ENCODE assay signal across 8 cellular contexts in the genomic region with DNA sequence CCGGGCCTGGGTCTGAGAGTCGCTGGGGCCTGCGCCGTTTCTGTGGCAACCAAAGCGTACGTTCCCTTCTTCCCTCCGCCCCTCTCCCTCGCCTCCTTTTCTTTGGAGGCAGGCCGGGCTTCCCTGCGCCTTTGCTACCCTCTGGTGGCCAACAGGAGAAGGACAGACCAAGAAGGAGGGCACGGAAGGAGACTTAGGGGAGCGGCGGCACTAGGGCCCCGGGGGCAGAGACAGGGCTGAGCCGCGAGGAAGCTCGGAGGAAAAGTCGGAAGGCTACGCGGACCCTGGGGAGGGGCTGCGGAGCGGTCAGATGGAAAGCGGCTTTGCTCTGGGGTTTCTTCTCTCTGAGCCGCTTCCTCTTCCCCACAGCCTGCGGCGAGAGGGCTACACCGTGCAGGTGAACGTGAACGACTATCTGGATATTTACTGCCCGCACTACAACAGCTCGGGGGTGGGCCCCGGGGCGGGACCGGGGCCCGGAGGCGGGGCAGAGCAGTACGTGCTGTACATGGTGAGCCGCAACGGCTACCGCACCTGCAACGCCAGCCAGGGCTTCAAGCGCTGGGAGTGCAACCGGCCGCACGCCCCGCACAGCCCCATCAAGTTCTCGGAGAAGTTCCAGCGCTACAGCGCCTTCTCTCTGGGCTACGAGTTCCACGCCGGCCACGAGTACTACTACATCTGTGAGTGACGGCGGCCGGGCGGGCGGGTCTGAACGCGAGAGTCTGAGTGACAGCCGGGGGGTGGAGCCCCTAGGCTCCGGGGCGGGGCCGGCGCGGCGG. TPM values are rescaled to one million over a fixed set of nuclear protein-coding genes. Genes with fewer than 3 reads are reported as not detected.
DNase-seq lines count a peak whose midpoint lies in the region; ATAC-seq, FAIRE-seq and TF ChIP-seq lines count a peak whose summit lies in the region.

No MANE protein-coding gene starts in this region.

- H2AFZ ChIP-seq in neural cell (ENCODE audit: low read depth, low read length) = no peak overlapping the region

- H3K4me2 ChIP-seq in neural cell (ENCODE audit: low read length) = peak overlapping the region; percentile 85

- H3K9ac ChIP-seq in neural cell (ENCODE audit: low read length) = peak overlapping the region; percentile 64

- H3K36me3 ChIP-seq in HAP-1 (replicated peaks) = no peaks in the 10 kb centered on the region; the same call in 1 of the 2 replicates
- no peaks in the 10 kb centered on the region for H3K36me3 ChIP-seq in neural cell (ENCODE audit: insufficient read depth, low read length)

- H3K4me1 Mint-ChIP-seq in stimulated activated naive CD8-positive, alpha-beta T cell treated with anti-CD3 and anti-CD28 coated beads, Interleukin-15, amount 100 ng/mL, for 72 hours = peaks cover 66% of the 10 kb centered on the region

- no peaks in the 10 kb centered on the region for H3K9me2 ChIP-seq in neural cell (ENCODE audit: insufficient read depth, low read length)

- peak; percentile 87 for ATAC-seq in stimulated activated naive CD8-positive, alpha-beta T cell treated with anti-CD3 and anti-CD28 coated beads, Interleukin-15, amount 100 ng/mL, for 72 hours

- peak; percentile 99 for TF ChIP-seq RAD21 in neural cell (conservative IDR thresholded peaks at IDR 0.05)

- peak; percentile 94 to 97 for DNase-seq in HAP-1 (ENCODE audit: low spot score in 2 of 2)
- peak; percentile 92 for DNase-seq in M059J (ENCODE audit: low read depth)
- peak; percentile 96 for DNase-seq in activated effector memory CD4-positive, alpha-beta T cell treated with anti-CD3 and anti-CD28 coated beads, Interleukin-2, amount 50 U/mL, for 16 hours
- DNase-seq in fibroblast of villous mesenchyme (ENCODE audit: low read depth) = peak; percentile 94
- peak; percentile 92 to 96 for DNase-seq in stimulated activated naive CD8-positive, alpha-beta T cell treated with anti-CD3 and anti-CD28 coated beads, Interleukin-15, amount 100 ng/mL, for 72 hours

- H3K9me3 ChIP-seq in HAP-1 (no peaks in the 10 kb centered on the region), neural cell (ENCODE audit: low read length) (no peaks in the 10 kb centered on the region)

- TF ChIP-seq POLR2A in Raji (IDR thresholded peaks at IDR 0.05; ENCODE audit: insufficient read depth, low read depth, low read length) = peak; percentile 83

- H3K79me2 ChIP-seq in neural cell (replicated peaks; ENCODE audit: insufficient read depth, low read length) = peaks cover 22% of the 10 kb centered on the region

- no peaks in the 10 kb centered on the region for H3K9me3 Mint-ChIP-seq in stimulated activated naive CD8-positive, alpha-beta T cell treated with anti-CD3 and anti-CD28 coated beads, Interleukin-15, amount 100 ng/mL, for 72 hours

- H3K27me3 Mint-ChIP-seq in stimulated activated naive CD8-positive, alpha-beta T cell treated with anti-CD3 and anti-CD28 coated beads, Interleukin-15, amount 100 ng/mL, for 72 hours = peaks cover 42% of the 10 kb centered on the region

- H3K27ac ChIP-seq in neural cell (ENCODE audit: low read length) = peak overlapping the region; percentile 79

- no peaks in the 10 kb centered on the region for H3K27me3 ChIP-seq in HAP-1 (ENCODE audit: low read depth)
- H3K27me3 ChIP-seq in neural cell (ENCODE audit: insufficient read depth, low read depth, low read length) = no peaks in the 10 kb centered on the region

- peak overlapping the region; percentile 66 for H3K4me3 ChIP-seq in HAP-1
- peak overlapping the region; percentile 88 for H3K4me3 ChIP-seq in fibroblast of villous mesenchyme (ENCODE audit: low read depth, low read length)
- peak overlapping the region; percentile 82 for H3K4me3 ChIP-seq in neural cell (ENCODE audit: low read length)

- TF ChIP-seq CTCF in fibroblast of villous mesenchyme (IDR thresholded peaks at IDR 0.05; ENCODE audit: insufficient read depth, low read depth, low read length) = peak; percentile 96
- peak; percentile 99 for TF ChIP-seq CTCF in neural cell (IDR thresholded peaks at IDR 0.05; ENCODE audit: poor library complexity, severe bottlenecking)

- H3K27ac Mint-ChIP-seq in stimulated activated naive CD8-positive, alpha-beta T cell treated with anti-CD3 and anti-CD28 coated beads, Interleukin-15, amount 100 ng/mL, for 72 hours = peak overlapping the region; percentile 92 to 98

- H3F3A ChIP-seq in neural cell (ENCODE audit: insufficient read depth, low read length, poor library complexity, severe bottlenecking) = peaks cover 7% of the 10 kb centered on the region

- peaks cover 17% of the 10 kb centered on the region for H3K4me1 ChIP-seq in HAP-1

- FAIRE-seq in G401.6 (lab: Jason Lieb, UNC) = peak; percentile 95

- H3K4me3 Mint-ChIP-seq in stimulated activated naive CD8-positive, alpha-beta T cell treated with anti-CD3 and anti-CD28 coated beads, Interleukin-15, amount 100 ng/mL, for 72 hours = peak overlapping the region; percentile 88 to 98

- in situ Hi-C loops in HAP-1 (cut with MboI; ENCODE audit: low sequenced_read_pairs) = loop anchor here (5.0 to 10.0 kb wide), 2 partner anchors 38 to 60 kb away; no protein-coding TSS in a partner anchor

- TF ChIP-seq EP300 in neural cell (conservative IDR thresholded peaks at IDR 0.05; ENCODE audit: poor library complexity, severe bottlenecking) = peak; percentile 71

- peaks cover 33% of the 10 kb centered on the region for H4K20me1 ChIP-seq in neural cell (ENCODE audit: insufficient read depth)

TF ChIP-seq in neural cell, 6 proteins besides CTCF, POLR2A, EP300 and RAD21:
- TF ChIP-seq EZH2 (IDR thresholded peaks at IDR 0.05; ENCODE audit: borderline replicate concordance, insufficient read depth, low read length, poor library complexity, severe bottlenecking) (no peak), SMC3 (conservative IDR thresholded peaks at IDR 0.05; ENCODE audit: poor library complexity) (peak; percentile 97), MXI1 (conservative IDR thresholded peaks at IDR 0.05; ENCODE audit: poor library complexity, severe bottlenecking) (peak; percentile 71), POLR2AphosphoS5 (IDR thresholded peaks at IDR 0.05) (peak; percentile 2), TAF1 (IDR thresholded peaks at IDR 0.05; ENCODE audit: low read depth) (no peak)
- TF ChIP-seq, protein P1, sequence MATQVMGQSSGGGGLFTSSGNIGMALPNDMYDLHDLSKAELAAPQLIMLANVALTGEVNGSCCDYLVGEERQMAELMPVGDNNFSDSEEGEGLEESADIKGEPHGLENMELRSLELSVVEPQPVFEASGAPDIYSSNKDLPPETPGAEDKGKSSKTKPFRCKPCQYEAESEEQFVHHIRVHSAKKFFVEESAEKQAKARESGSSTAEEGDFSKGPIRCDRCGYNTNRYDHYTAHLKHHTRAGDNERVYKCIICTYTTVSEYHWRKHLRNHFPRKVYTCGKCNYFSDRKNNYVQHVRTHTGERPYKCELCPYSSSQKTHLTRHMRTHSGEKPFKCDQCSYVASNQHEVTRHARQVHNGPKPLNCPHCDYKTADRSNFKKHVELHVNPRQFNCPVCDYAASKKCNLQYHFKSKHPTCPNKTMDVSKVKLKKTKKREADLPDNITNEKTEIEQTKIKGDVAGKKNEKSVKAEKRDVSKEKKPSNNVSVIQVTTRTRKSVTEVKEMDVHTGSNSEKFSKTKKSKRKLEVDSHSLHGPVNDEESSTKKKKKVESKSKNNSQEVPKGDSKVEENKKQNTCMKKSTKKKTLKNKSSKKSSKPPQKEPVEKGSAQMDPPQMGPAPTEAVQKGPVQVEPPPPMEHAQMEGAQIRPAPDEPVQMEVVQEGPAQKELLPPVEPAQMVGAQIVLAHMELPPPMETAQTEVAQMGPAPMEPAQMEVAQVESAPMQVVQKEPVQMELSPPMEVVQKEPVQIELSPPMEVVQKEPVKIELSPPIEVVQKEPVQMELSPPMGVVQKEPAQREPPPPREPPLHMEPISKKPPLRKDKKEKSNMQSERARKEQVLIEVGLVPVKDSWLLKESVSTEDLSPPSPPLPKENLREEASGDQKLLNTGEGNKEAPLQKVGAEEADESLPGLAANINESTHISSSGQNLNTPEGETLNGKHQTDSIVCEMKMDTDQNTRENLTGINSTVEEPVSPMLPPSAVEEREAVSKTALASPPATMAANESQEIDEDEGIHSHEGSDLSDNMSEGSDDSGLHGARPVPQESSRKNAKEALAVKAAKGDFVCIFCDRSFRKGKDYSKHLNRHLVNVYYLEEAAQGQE (IDR thresholded peaks at IDR 0.05; ENCODE audit: borderline replicate concordance) = peak; percentile 20
TF ChIP-seq in neural cell: peak in this region for 4.

RNA-seq across cellular contexts. Expression of a gene that starts 6.3 kb away (rescaled TPM):
- 0.59 and 2.9 TPM in 2 replicates for total RNA-seq in M059J (2014; rRNA removed; shearing (Covaris generic))
- total RNA-seq in fibroblast of villous mesenchyme = 0.32 and 0.43 TPM in 2 replicates
- 12.2 and 16.9 TPM in 2 replicates for polyA plus RNA-seq in neural cell
- 16.6 and 19.8 TPM in 2 replicates for polyA minus RNA-seq in neural cell

RNA-seq across cellular contexts. Expression of a gene that starts 21.4 kb away (rescaled TPM):
- total RNA-seq in M059J (2014; rRNA removed; shearing (Covaris generic)) = 22.8 and 36.2 TPM in 2 replicates
- 2.6 and 3.9 TPM in 2 replicates for total RNA-seq in fibroblast of villous mesenchyme
- 0.64 and 1.2 TPM in 2 replicates for polyA plus RNA-seq in neural cell
- 0.81 TPM in 1 of 2 replicates, not detected in the other for polyA minus RNA-seq in neural cell

RNA-seq across cellular contexts. Expression of a gene that starts 33.8 kb away (rescaled TPM):
- 74.5 and 90.0 TPM in 2 replicates for total RNA-seq in M059J (2014; rRNA removed; shearing (Covaris generic))
- 41.2 and 49.2 TPM in 2 replicates for total RNA-seq in fibroblast of villous mesenchyme
- 24.8 and 27.6 TPM in 2 replicates for polyA plus RNA-seq in neural cell
- polyA minus RNA-seq in neural cell = 9.7 and 17.3 TPM in 2 replicates

RNA-seq across cellular contexts. Expression of a gene that starts 42.8 kb away (rescaled TPM):
- 15.1 and 17.9 TPM in 2 replicates for total RNA-seq in M059J (2014; rRNA removed; shearing (Covaris generic))
- not detected in 2 replicates for total RNA-seq in fibroblast of villous mesenchyme
- polyA plus RNA-seq in neural cell = 0.50 TPM in 1 of 2 replicates, not detected in the other
- 1.2 TPM in 1 of 2 replicates, not detected in the other for polyA minus RNA-seq in neural cell

RNA-seq across cellular contexts. Expression of a gene that starts 50.7 kb away (rescaled TPM):
- total RNA-seq in M059J (2014; rRNA removed; shearing (Covaris generic)) = 55.7 and 62.9 TPM in 2 replicates
- 52.5 and 58.7 TPM in 2 replicates for total RNA-seq in fibroblast of villous mesenchyme
- 12.6 and 15.9 TPM in 2 replicates for polyA plus RNA-seq in neural cell
- polyA minus RNA-seq in neural cell = 6.5 and 8.0 TPM in 2 replicates

Comparison
In these comparisons a context has a peak if more than half of its experiments do, and no peak if none do; other contexts are left out.
1. Peak in every context shown above with its lines: DNase-seq, ATAC-seq, H3K4me3 ChIP-seq and H3K27ac ChIP-seq.